1 cellular context compared by ENCODE assay signal in genomic region chr4:84569009-84569408, GRCh38.
TF ChIP-seq lines count a peak whose summit lies in the region.

No MANE protein-coding gene starts in this region.

TF ChIP-seq in H1, 55 proteins besides CTCF, POLR2A, EP300 and RAD21:
- TF ChIP-seq ATF2 (IDR thresholded peaks at IDR 0.05; ENCODE audit: low read length) (peak; percentile 34; the same call in 1 of the 2 replicates), ZNF274 (IDR thresholded peaks at IDR 0.05; ENCODE audit: borderline replicate concordance, extremely low read depth, low read length) (no peak)
TF ChIP-seq in H1: peak in this region for 1.
